ENCODE assay signal across 1 cellular context in genomic region chr19:42111811-42112210, GRCh38.
TF ChIP-seq lines count a peak whose summit lies in the region.

No MANE protein-coding gene starts in this region.

TF ChIP-seq in endothelial cell of umbilical vein, 7 proteins besides CTCF, POLR2A, EP300 and RAD21:
- TF ChIP-seq GATA2 (IDR thresholded peaks at IDR 0.05; ENCODE audit: insufficient read depth, insufficient read length, low read depth, low read length) (no peak), MYC (IDR thresholded peaks at IDR 0.05; ENCODE audit: low read depth, low read length) (no peak), POLR2AphosphoS5 (IDR thresholded peaks at IDR 0.05; ENCODE audit: insufficient read depth, low read depth, low read length) (no peak), EZH2 (IDR thresholded peaks at IDR 0.05; ENCODE audit: borderline replicate concordance, low read depth, low read length, severe bottlenecking) (no peak), JUN (IDR thresholded peaks at IDR 0.05; ENCODE audit: borderline replicate concordance, insufficient read depth, insufficient read length, low read depth) (no peak), MAX (IDR thresholded peaks at IDR 0.05; ENCODE audit: insufficient read depth, insufficient read length) (no peak), FOS (IDR thresholded peaks at IDR 0.05; ENCODE audit: borderline replicate concordance, insufficient read depth, low read length) (no peak)
